Comparison of ENCODE assay signal across 11 cellular contexts in the genomic region with DNA sequence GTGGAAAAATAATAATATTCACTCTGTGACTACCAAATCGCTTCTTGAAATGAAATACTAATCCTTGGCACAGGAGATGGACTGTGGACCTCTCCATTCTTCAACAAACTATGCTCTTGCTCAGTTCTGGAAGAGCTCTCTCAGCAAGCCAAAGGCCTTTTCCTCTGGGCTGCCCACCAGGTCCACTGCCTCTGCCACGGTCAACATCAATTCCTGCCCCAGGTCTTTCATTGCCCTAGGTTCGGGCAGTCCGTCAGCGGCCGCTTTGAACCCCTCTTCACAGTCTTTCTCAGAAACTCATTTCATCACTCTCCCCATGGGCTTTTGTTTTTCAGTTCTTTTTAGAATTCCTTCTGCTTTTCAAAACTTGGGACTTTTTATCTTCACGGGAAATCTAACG.
DNase-seq lines count a peak whose midpoint lies in the region; ATAC-seq and TF ChIP-seq lines count a peak whose summit lies in the region.
"Had no signal": no experiment of that assay in that cellular context is flagged by ENCODE, and none has a peak within 500 bp of the region (broad histone marks: within the 10 kb centered on the region; RNA-seq: fewer than 3 reads in every experiment).

No MANE protein-coding gene starts in this region.

- no peaks in the 10 kb centered on the region for H3K9me3 Mint-ChIP-seq in dendritic cell treated with granulocyte-macrophage colony-stimulating factor and Interleukin-4, amounts not matched to agents 40 ng/mL and 50 ng/mL, for 4 days
- H3K9me3 Mint-ChIP-seq in activated T-helper 1 cell treated with anti-CD3 and anti-CD28 coated beads, Interleukin-12 subunit alpha, Interleukin-12 subunit beta, Interleukin-2, Interleukin-4 antibody, amounts not matched to agents 30 ng/mL and 10 ng/mL and 1 ng/mL, durations not matched to agents 14 hours and 24 hours and 36 hours, result no peaks in the 10 kb centered on the region

- H4K20me1 ChIP-seq in SK-N-SH (ENCODE audit: insufficient read depth), result peaks cover 24% of the 10 kb centered on the region
- H4K20me1 ChIP-seq: BLaER1 had no signal

- H3K79me2 ChIP-seq in SK-N-SH (ENCODE audit: insufficient read depth), result peaks cover 96% of the 10 kb centered on the region

- H3K27me3 ChIP-seq in SK-N-SH (ENCODE audit: insufficient read depth) (no peaks in the 10 kb centered on the region), neutrophil (no peaks in the 10 kb centered on the region)
- H3K27me3 ChIP-seq: BLaER1 had no signal

- intact Hi-C loops in dendritic cell treated with granulocyte-macrophage colony-stimulating factor and Interleukin-4, amounts not matched to agents 40 ng/mL and 50 ng/mL, for 4 days (cut with micrococcal nuclease), result no loop called here
- intact Hi-C loops in activated T-helper 1 cell treated with anti-CD3 and anti-CD28 coated beads, Interleukin-12 subunit alpha, Interleukin-12 subunit beta, Interleukin-2, Interleukin-4 antibody, amounts not matched to agents 30 ng/mL and 10 ng/mL and 1 ng/mL, durations not matched to agents 14 hours and 24 hours and 36 hours (cut with micrococcal nuclease), result no loop called here

- TF ChIP-seq EP300 in SK-N-SH (IDR thresholded peaks at IDR 0.05; ENCODE audit: borderline replicate concordance in 1 of 2, low read depth in 1 of 2, low read length in 1 of 2), result no peak

- 96% methylated on average over 8 of the region's 8 CpGs for WGBS in SK-N-SH (ENCODE audit: low lambda C conversion rate)

- TF ChIP-seq CTCF in SK-N-SH (IDR thresholded peaks at IDR 0.05) (no peak), neutrophil (IDR thresholded peaks at IDR 0.05) (no peak)

- ATAC-seq in SK-N-SH treated with all-trans-retinoic acid at 6 μM for 48 hours (peak; percentile 25; the same call in 1 of the 3 replicates), HG03108 (IDR thresholded peaks at IDR 0.05; ENCODE audit: unreplicated experiment) (no peak), GM18511 (IDR thresholded peaks at IDR 0.05; ENCODE audit: unreplicated experiment) (no peak)

- peak overlapping the region; percentile 71 for H3K27ac Mint-ChIP-seq in dendritic cell treated with granulocyte-macrophage colony-stimulating factor and Interleukin-4, amounts not matched to agents 40 ng/mL and 50 ng/mL, for 4 days
- H3K27ac Mint-ChIP-seq in activated T-helper 1 cell treated with anti-CD3 and anti-CD28 coated beads, Interleukin-12 subunit alpha, Interleukin-12 subunit beta, Interleukin-2, Interleukin-4 antibody, amounts not matched to agents 30 ng/mL and 10 ng/mL and 1 ng/mL, durations not matched to agents 14 hours and 24 hours and 36 hours, result no peak overlapping the region

- peaks cover 48% of the 10 kb centered on the region for H3K36me3 Mint-ChIP-seq in dendritic cell treated with granulocyte-macrophage colony-stimulating factor and Interleukin-4, amounts not matched to agents 40 ng/mL and 50 ng/mL, for 4 days (ENCODE audit: low read depth)
- peaks cover 11% of the 10 kb centered on the region for H3K36me3 Mint-ChIP-seq in activated T-helper 1 cell treated with anti-CD3 and anti-CD28 coated beads, Interleukin-12 subunit alpha, Interleukin-12 subunit beta, Interleukin-2, Interleukin-4 antibody, amounts not matched to agents 30 ng/mL and 10 ng/mL and 1 ng/mL, durations not matched to agents 14 hours and 24 hours and 36 hours (ENCODE audit: low read depth)

- no peaks in the 10 kb centered on the region for H3K9me2 ChIP-seq in SK-N-SH

- no peaks in the 10 kb centered on the region for H3F3A ChIP-seq in SK-N-SH (replicated peaks; ENCODE audit: insufficient read depth)

- no peaks in the 10 kb centered on the region for H3K9me3 ChIP-seq in SK-N-SH
- no peaks in the 10 kb centered on the region for H3K9me3 ChIP-seq in neutrophil

- H3K36me3 ChIP-seq in SK-N-SH (replicated peaks in 1 of 2; ENCODE audit: control insufficient read depth in 1 of 2, insufficient read depth in 2 of 2, low read length in 1 of 2) (no peaks in the 10 kb centered on the region), neutrophil (peaks cover 6% of the 10 kb centered on the region)

- POLR2A ChIA-PET in SK-N-SH (lab: Yijun Ruan, JAX), result no interaction called here

- peaks cover 2 to 19% of the 10 kb centered on the region in 2 experiments; a peak in 3 of 4 replicates for H3K4me1 ChIP-seq in SK-N-SH (ENCODE audit: control insufficient read depth in 1 of 2, insufficient read depth in 2 of 2, low read depth in 1 of 2, low read length in 1 of 2)
- H3K4me1 ChIP-seq in neutrophil (ENCODE audit: control insufficient read depth in 1 of 2, insufficient read depth in 1 of 2, low read depth in 1 of 2, low read length in 1 of 2), result peaks cover 4 to 18% of the 10 kb centered on the region in 2 experiments
- H3K4me1 ChIP-seq: BLaER1 had no signal

- peaks cover 77% of the 10 kb centered on the region for H3K4me1 Mint-ChIP-seq in dendritic cell treated with granulocyte-macrophage colony-stimulating factor and Interleukin-4, amounts not matched to agents 40 ng/mL and 50 ng/mL, for 4 days (ENCODE audit: low read depth)
- peaks cover 25% of the 10 kb centered on the region for H3K4me1 Mint-ChIP-seq in activated T-helper 1 cell treated with anti-CD3 and anti-CD28 coated beads, Interleukin-12 subunit alpha, Interleukin-12 subunit beta, Interleukin-2, Interleukin-4 antibody, amounts not matched to agents 30 ng/mL and 10 ng/mL and 1 ng/mL, durations not matched to agents 14 hours and 24 hours and 36 hours (ENCODE audit: low read depth)

- no peak for DNase-seq in SK-N-SH
- DNase-seq in activated T-helper 1 cell treated with anti-CD3 and anti-CD28 coated beads, Interleukin-12 subunit alpha, Interleukin-12 subunit beta, Interleukin-2, Interleukin-4 antibody, amounts not matched to agents 30 ng/mL and 10 ng/mL and 1 ng/mL, durations not matched to agents 14 hours and 24 hours and 36 hours (ENCODE audit: low spot score), result no peak
- DNase-seq: AML-193; CD4-positive, CD25-positive, alpha-beta regulatory T cell had no signal

- no peaks in the 10 kb centered on the region for H3K27me3 Mint-ChIP-seq in dendritic cell treated with granulocyte-macrophage colony-stimulating factor and Interleukin-4, amounts not matched to agents 40 ng/mL and 50 ng/mL, for 4 days
- H3K27me3 Mint-ChIP-seq in activated T-helper 1 cell treated with anti-CD3 and anti-CD28 coated beads, Interleukin-12 subunit alpha, Interleukin-12 subunit beta, Interleukin-2, Interleukin-4 antibody, amounts not matched to agents 30 ng/mL and 10 ng/mL and 1 ng/mL, durations not matched to agents 14 hours and 24 hours and 36 hours (ENCODE audit: insufficient read depth), result no peaks in the 10 kb centered on the region
- H3K27me3 Mint-ChIP-seq: CD4-positive, CD25-positive, alpha-beta regulatory T cell had no signal

- no peak overlapping the region for H3K9ac ChIP-seq in SK-N-SH
- H3K9ac ChIP-seq: BLaER1 had no signal

- no peak overlapping the region for H3K27ac ChIP-seq in SK-N-SH (ENCODE audit: low read depth in 2 of 2, low read length in 1 of 2)
- peak overlapping the region; percentile 54 for H3K27ac ChIP-seq in neutrophil
- H3K27ac ChIP-seq: 22Rv1, BLaER1 had no signal

- TF ChIP-seq RAD21 in SK-N-SH (IDR thresholded peaks at IDR 0.05; ENCODE audit: low read length), result no peak

- CTCF ChIA-PET in SK-N-SH (lab: Yijun Ruan, JAX), result no interaction called here

- no peak overlapping the region for H2AFZ ChIP-seq in SK-N-SH (ENCODE audit: low read depth)

- no peak overlapping the region for H3K4me2 ChIP-seq in SK-N-SH
- H3K4me2 ChIP-seq: BLaER1 had no signal

- no peak overlapping the region for H3K4me3 Mint-ChIP-seq in dendritic cell treated with granulocyte-macrophage colony-stimulating factor and Interleukin-4, amounts not matched to agents 40 ng/mL and 50 ng/mL, for 4 days
- H3K4me3 Mint-ChIP-seq in activated T-helper 1 cell treated with anti-CD3 and anti-CD28 coated beads, Interleukin-12 subunit alpha, Interleukin-12 subunit beta, Interleukin-2, Interleukin-4 antibody, amounts not matched to agents 30 ng/mL and 10 ng/mL and 1 ng/mL, durations not matched to agents 14 hours and 24 hours and 36 hours, result no peak overlapping the region

- no peak overlapping the region for H3K4me3 ChIP-seq in SK-N-SH (ENCODE audit: low read depth in 2 of 2, low read length in 1 of 2)
- no peak overlapping the region for H3K4me3 ChIP-seq in neutrophil (ENCODE audit: low read depth in 1 of 2, low read length in 1 of 2)
- H3K4me3 ChIP-seq: BLaER1 had no signal

TF ChIP-seq in SK-N-SH treated with all-trans-retinoic acid at 6 μM for 48 hours, 23 proteins besides CTCF, POLR2A, EP300 and RAD21 (continues in another document):
- no peak for TF ChIP-seq TOX (CRISPR knock-in tag; IDR thresholded peaks at IDR 0.05; ENCODE audit: borderline replicate concordance)
- TF ChIP-seq, protein P1, sequence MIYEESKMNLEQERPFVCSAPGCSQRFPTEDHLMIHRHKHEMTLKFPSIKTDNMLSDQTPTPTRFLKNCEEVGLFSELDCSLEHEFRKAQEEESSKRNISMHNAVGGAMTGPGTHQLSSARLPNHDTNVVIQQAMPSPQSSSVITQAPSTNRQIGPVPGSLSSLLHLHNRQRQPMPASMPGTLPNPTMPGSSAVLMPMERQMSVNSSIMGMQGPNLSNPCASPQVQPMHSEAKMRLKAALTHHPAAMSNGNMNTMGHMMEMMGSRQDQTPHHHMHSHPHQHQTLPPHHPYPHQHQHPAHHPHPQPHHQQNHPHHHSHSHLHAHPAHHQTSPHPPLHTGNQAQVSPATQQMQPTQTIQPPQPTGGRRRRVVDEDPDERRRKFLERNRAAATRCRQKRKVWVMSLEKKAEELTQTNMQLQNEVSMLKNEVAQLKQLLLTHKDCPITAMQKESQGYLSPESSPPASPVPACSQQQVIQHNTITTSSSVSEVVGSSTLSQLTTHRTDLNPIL (CRISPR knock-in tag; IDR thresholded peaks at IDR 0.05; ENCODE audit: low read depth), result no peak
- TF ChIP-seq SNAI2 (CRISPR knock-in tag; IDR thresholded peaks at IDR 0.05), result no peak
- no peak for TF ChIP-seq ZNF70 (CRISPR knock-in tag; IDR thresholded peaks at IDR 0.05)
- no peak for TF ChIP-seq TCF4 (CRISPR knock-in tag; IDR thresholded peaks at IDR 0.05; ENCODE audit: borderline replicate concordance)

TF ChIP-seq in SK-N-SH, 30 proteins besides CTCF, POLR2A, EP300 and RAD21 (continues in another document):
- TF ChIP-seq CHD2 (IDR thresholded peaks at IDR 0.05; ENCODE audit: low read length, partially characterized antibody) (no peak), FOXM1 (IDR thresholded peaks at IDR 0.05; ENCODE audit: low read depth) (no peak), MXI1 (IDR thresholded peaks at IDR 0.05; ENCODE audit: low read depth, low read length) (no peak), MEF2A (IDR thresholded peaks at IDR 0.05; ENCODE audit: borderline replicate concordance, low read depth) (no peak)
- TF ChIP-seq, protein P2, sequence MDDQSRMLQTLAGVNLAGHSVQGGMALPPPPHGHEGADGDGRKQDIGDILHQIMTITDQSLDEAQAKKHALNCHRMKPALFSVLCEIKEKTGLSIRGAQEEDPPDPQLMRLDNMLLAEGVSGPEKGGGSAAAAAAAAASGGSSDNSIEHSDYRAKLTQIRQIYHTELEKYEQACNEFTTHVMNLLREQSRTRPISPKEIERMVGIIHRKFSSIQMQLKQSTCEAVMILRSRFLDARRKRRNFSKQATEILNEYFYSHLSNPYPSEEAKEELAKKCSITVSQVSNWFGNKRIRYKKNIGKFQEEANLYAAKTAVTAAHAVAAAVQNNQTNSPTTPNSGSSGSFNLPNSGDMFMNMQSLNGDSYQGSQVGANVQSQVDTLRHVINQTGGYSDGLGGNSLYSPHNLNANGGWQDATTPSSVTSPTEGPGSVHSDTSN (IDR thresholded peaks at IDR 0.05), result no peak
